ENCODE assay signal across 1 cellular context in the genomic region with DNA sequence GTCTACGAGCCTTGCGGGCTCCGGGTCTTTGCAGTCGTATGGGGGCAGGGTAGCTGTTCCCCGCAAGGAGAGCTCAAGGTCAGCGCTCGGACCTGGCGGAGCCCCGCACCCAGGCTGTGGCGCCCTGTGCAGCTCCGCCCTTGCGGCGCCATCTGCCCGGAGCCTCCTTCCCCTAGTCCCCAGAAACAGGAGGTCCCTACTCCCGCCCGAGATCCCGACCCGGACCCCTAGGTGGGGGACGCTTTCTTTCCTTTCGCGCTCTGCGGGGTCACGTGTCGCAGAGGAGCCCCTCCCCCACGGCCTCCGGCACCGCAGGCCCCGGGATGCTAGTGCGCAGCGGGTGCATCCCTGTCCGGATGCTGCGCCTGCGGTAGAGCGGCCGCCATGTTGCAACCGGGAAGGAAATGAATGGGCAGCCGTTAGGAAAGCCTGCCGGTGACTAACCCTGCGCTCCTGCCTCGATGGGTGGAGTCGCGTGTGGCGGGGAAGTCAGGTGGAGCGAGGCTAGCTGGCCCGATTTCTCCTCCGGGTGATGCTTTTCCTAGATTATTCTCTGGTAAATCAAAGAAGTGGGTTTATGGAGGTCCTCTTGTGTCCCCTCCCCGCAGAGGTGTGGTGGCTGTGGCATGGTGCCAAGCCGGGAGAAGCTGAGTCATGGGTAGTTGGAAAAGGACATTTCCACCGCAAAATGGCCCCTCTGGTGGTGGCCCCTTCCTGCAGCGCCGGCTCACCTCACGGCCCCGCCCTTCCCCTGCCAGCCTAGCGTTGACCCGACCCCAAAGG.
TF ChIP-seq lines count a peak whose summit lies in the region.

No MANE protein-coding gene starts in this region.

TF ChIP-seq in HepG2, 621 proteins besides CTCF, POLR2A, EP300 and RAD21 (continued from another document):
- TF ChIP-seq, protein P1, sequence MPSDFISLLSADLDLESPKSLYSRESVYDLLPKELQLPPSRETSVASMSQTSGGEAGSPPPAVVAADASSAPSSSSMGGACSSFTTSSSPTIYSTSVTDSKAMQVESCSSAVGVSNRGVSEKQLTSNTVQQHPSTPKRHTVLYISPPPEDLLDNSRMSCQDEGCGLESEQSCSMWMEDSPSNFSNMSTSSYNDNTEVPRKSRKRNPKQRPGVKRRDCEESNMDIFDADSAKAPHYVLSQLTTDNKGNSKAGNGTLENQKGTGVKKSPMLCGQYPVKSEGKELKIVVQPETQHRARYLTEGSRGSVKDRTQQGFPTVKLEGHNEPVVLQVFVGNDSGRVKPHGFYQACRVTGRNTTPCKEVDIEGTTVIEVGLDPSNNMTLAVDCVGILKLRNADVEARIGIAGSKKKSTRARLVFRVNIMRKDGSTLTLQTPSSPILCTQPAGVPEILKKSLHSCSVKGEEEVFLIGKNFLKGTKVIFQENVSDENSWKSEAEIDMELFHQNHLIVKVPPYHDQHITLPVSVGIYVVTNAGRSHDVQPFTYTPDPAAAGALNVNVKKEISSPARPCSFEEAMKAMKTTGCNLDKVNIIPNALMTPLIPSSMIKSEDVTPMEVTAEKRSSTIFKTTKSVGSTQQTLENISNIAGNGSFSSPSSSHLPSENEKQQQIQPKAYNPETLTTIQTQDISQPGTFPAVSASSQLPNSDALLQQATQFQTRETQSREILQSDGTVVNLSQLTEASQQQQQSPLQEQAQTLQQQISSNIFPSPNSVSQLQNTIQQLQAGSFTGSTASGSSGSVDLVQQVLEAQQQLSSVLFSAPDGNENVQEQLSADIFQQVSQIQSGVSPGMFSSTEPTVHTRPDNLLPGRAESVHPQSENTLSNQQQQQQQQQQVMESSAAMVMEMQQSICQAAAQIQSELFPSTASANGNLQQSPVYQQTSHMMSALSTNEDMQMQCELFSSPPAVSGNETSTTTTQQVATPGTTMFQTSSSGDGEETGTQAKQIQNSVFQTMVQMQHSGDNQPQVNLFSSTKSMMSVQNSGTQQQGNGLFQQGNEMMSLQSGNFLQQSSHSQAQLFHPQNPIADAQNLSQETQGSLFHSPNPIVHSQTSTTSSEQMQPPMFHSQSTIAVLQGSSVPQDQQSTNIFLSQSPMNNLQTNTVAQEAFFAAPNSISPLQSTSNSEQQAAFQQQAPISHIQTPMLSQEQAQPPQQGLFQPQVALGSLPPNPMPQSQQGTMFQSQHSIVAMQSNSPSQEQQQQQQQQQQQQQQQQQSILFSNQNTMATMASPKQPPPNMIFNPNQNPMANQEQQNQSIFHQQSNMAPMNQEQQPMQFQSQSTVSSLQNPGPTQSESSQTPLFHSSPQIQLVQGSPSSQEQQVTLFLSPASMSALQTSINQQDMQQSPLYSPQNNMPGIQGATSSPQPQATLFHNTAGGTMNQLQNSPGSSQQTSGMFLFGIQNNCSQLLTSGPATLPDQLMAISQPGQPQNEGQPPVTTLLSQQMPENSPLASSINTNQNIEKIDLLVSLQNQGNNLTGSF (CRISPR knock-in tag; IDR thresholded peaks at IDR 0.05): no peak
- peak; percentile 51; the same call in 1 of the 2 replicates for TF ChIP-seq ZSCAN25 (CRISPR knock-in tag; IDR thresholded peaks at IDR 0.05)
- TF ChIP-seq ZNF589 (CRISPR knock-in tag; conservative IDR thresholded peaks at IDR 0.05): no peak
- TF ChIP-seq ZNF432 (CRISPR knock-in tag; IDR thresholded peaks at IDR 0.05; ENCODE audit: borderline replicate concordance): no peak
- TF ChIP-seq, protein P2, sequence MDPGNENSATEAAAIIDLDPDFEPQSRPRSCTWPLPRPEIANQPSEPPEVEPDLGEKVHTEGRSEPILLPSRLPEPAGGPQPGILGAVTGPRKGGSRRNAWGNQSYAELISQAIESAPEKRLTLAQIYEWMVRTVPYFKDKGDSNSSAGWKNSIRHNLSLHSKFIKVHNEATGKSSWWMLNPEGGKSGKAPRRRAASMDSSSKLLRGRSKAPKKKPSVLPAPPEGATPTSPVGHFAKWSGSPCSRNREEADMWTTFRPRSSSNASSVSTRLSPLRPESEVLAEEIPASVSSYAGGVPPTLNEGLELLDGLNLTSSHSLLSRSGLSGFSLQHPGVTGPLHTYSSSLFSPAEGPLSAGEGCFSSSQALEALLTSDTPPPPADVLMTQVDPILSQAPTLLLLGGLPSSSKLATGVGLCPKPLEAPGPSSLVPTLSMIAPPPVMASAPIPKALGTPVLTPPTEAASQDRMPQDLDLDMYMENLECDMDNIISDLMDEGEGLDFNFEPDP (CRISPR knock-in tag; conservative IDR thresholded peaks at IDR 0.05): no peak
- TF ChIP-seq PAWR (CRISPR knock-in tag; IDR thresholded peaks at IDR 0.05; ENCODE audit: borderline replicate concordance): no peak
- no peak for TF ChIP-seq ZNF552 (CRISPR knock-in tag; IDR thresholded peaks at IDR 0.05; ENCODE audit: borderline replicate concordance)
- TF ChIP-seq, protein P3, sequence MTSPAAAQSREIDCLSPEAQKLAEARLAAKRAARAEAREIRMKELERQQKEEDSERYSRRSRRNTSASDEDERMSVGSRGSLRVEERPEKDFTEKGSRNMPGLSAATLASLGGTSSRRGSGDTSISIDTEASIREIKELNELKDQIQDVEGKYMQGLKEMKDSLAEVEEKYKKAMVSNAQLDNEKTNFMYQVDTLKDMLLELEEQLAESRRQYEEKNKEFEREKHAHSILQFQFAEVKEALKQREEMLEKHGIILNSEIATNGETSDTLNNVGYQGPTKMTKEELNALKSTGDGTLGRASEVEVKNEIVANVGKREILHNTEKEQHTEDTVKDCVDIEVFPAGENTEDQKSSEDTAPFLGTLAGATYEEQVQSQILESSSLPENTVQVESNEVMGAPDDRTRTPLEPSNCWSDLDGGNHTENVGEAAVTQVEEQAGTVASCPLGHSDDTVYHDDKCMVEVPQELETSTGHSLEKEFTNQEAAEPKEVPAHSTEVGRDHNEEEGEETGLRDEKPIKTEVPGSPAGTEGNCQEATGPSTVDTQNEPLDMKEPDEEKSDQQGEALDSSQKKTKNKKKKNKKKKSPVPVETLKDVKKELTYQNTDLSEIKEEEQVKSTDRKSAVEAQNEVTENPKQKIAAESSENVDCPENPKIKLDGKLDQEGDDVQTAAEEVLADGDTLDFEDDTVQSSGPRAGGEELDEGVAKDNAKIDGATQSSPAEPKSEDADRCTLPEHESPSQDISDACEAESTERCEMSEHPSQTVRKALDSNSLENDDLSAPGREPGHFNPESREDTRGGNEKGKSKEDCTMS (CRISPR knock-in tag; conservative IDR thresholded peaks at IDR 0.05): no peak
- no peak for TF ChIP-seq THYN1 (CRISPR knock-in tag; IDR thresholded peaks at IDR 0.05; ENCODE audit: borderline replicate concordance, low read depth)
- 0 out of 2 replicates have a peak, but pooled peaks have one; percentile 45 for TF ChIP-seq SAP130 (CRISPR knock-in tag; IDR thresholded peaks at IDR 0.05; ENCODE audit: low read depth)
- TF ChIP-seq SRY (CRISPR knock-in tag; IDR thresholded peaks at IDR 0.05): no peak
- peak; percentile 63 for TF ChIP-seq AKAP8 (CRISPR knock-in tag; IDR thresholded peaks at IDR 0.05)
- TF ChIP-seq, protein P4, sequence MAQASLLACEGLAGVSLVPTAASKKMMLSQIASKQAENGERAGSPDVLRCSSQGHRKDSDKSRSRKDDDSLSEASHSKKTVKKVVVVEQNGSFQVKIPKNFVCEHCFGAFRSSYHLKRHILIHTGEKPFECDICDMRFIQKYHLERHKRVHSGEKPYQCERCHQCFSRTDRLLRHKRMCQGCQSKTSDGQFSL (CRISPR knock-in tag; IDR thresholded peaks at IDR 0.05): no peak
- TF ChIP-seq ONECUT2 (CRISPR knock-in tag; IDR thresholded peaks at IDR 0.05): no peak
- no peak for TF ChIP-seq ZNF878 (CRISPR knock-in tag; IDR thresholded peaks at IDR 0.05)
- TF ChIP-seq, protein P5, sequence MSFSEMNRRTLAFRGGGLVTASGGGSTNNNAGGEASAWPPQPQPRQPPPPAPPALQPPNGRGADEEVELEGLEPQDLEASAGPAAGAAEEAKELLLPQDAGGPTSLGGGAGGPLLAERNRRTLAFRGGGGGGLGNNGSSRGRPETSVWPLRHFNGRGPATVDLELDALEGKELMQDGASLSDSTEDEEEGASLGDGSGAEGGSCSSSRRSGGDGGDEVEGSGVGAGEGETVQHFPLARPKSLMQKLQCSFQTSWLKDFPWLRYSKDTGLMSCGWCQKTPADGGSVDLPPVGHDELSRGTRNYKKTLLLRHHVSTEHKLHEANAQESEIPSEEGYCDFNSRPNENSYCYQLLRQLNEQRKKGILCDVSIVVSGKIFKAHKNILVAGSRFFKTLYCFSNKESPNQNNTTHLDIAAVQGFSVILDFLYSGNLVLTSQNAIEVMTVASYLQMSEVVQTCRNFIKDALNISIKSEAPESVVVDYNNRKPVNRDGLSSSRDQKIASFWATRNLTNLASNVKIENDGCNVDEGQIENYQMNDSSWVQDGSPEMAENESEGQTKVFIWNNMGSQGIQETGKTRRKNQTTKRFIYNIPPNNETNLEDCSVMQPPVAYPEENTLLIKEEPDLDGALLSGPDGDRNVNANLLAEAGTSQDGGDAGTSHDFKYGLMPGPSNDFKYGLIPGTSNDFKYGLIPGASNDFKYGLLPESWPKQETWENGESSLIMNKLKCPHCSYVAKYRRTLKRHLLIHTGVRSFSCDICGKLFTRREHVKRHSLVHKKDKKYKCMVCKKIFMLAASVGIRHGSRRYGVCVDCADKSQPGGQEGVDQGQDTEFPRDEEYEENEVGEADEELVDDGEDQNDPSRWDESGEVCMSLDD (CRISPR knock-in tag; IDR thresholded peaks at IDR 0.05; ENCODE audit: borderline replicate concordance): 0 out of 2 replicates have a peak, but pooled peaks have one; percentile 15
- peak; percentile 55; the same call in 1 of the 2 replicates for TF ChIP-seq YEATS4 (CRISPR knock-in tag; IDR thresholded peaks at IDR 0.05; ENCODE audit: borderline replicate concordance)
- TF ChIP-seq, protein P6, sequence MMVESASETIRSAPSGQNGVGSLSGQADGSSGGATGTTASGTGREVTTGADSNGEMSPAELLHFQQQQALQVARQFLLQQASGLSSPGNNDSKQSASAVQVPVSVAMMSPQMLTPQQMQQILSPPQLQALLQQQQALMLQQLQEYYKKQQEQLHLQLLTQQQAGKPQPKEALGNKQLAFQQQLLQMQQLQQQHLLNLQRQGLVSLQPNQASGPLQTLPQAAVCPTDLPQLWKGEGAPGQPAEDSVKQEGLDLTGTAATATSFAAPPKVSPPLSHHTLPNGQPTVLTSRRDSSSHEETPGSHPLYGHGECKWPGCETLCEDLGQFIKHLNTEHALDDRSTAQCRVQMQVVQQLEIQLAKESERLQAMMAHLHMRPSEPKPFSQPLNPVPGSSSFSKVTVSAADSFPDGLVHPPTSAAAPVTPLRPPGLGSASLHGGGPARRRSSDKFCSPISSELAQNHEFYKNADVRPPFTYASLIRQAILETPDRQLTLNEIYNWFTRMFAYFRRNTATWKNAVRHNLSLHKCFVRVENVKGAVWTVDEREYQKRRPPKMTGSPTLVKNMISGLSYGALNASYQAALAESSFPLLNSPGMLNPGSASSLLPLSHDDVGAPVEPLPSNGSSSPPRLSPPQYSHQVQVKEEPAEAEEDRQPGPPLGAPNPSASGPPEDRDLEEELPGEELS (CRISPR knock-in tag; IDR thresholded peaks at IDR 0.05): no peak
- TF ChIP-seq ZFAT (CRISPR knock-in tag; conservative IDR thresholded peaks at IDR 0.05): 0 out of 2 replicates have a peak, but pooled peaks have one; percentile 16
- TF ChIP-seq TCF7 (IDR thresholded peaks at IDR 0.05; ENCODE audit: low read depth): no peak
- no peak for TF ChIP-seq ZMYM4 (CRISPR knock-in tag; IDR thresholded peaks at IDR 0.05)
- TF ChIP-seq KAT8 (CRISPR knock-in tag; IDR thresholded peaks at IDR 0.05): no peak
- TF ChIP-seq CAMTA2 (CRISPR knock-in tag; IDR thresholded peaks at IDR 0.05; ENCODE audit: borderline replicate concordance): no peak
- TF ChIP-seq MXD4 (CRISPR knock-in tag; IDR thresholded peaks at IDR 0.05): no peak
- TF ChIP-seq MATR3 (CRISPR knock-in tag; IDR thresholded peaks at IDR 0.05): no peak
- TF ChIP-seq MIER2 (CRISPR knock-in tag; IDR thresholded peaks at IDR 0.05): no peak
- TF ChIP-seq ZNF547 (CRISPR knock-in tag; IDR thresholded peaks at IDR 0.05): no peak
- no peak for TF ChIP-seq HHEX (CRISPR knock-in tag; IDR thresholded peaks at IDR 0.05)
- TF ChIP-seq ZNF83 (CRISPR knock-in tag; IDR thresholded peaks at IDR 0.05; ENCODE audit: borderline replicate concordance): no peak
- TF ChIP-seq EED (CRISPR knock-in tag; IDR thresholded peaks at IDR 0.05): no peak
- peak; percentile 82 for TF ChIP-seq RBFOX2 (IDR thresholded peaks at IDR 0.05; ENCODE audit: low read depth, low read length)
- TF ChIP-seq RBAK (CRISPR knock-in tag; IDR thresholded peaks at IDR 0.05): no peak
- TF ChIP-seq RCOR2 (CRISPR knock-in tag; IDR thresholded peaks at IDR 0.05): no peak
- TF ChIP-seq NFIC (IDR thresholded peaks at IDR 0.05; ENCODE audit: low read length): no peak
- TF ChIP-seq AGO2 (optimal IDR thresholded peaks at IDR 0.05; ENCODE audit: low read depth, low read length): peak; percentile 99
- TF ChIP-seq FOXJ3 (CRISPR knock-in tag; IDR thresholded peaks at IDR 0.05; ENCODE audit: borderline replicate concordance): no peak
TF ChIP-seq in HepG2: peak in this region for 113.
